In the genomic region with DNA sequence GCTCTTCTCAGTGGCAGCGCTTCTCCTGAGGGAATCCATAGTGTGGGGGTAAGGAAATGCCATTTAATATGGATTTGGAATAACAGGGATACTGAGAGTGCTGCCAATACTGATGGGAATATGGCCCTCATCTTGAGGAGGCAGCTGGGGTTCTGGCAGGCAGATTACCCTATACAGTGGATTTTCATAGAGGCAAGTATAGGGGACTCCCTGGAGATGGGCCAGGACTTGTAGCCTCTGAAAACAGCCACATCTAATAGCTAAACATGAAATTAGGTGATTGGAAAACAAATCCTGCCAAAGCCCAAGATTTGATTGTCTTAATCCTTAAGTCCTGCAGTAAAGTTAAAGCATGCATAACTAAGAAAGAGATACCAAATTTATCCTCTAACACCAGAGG, we compare ENCODE assay signal across 21 cellular contexts. TPM values are rescaled to one million over a fixed set of nuclear protein-coding genes. Genes with fewer than 3 reads are reported as not detected.
"Had no signal": no experiment of that assay in that cellular context is flagged by ENCODE, and none has a peak within 500 bp of the region (broad histone marks: within the 10 kb centered on the region; RNA-seq: fewer than 3 reads in every experiment).

No MANE protein-coding gene starts in this region.

- ATAC-seq: foreskin keratinocyte; gastroesophageal sphincter; heart left ventricle; left colon; left lobe of liver; left ventricle myocardium superior; lower lobe of right lung; naive thymus-derived CD4-positive, alpha-beta T cell had no signal

- H3K4me1 Mint-ChIP-seq: immature natural killer cell, memory B cell had no signal

- H3K4me3 Mint-ChIP-seq: immature natural killer cell, memory B cell had no signal

- DNase-seq: dermis blood vessel endothelial cell; dorsolateral prefrontal cortex; effector CD4-positive, alpha-beta T cell; effector memory CD4-positive, alpha-beta T cell; foreskin keratinocyte; heart left ventricle; hypothalamus; immature natural killer cell; islet precursor cell; kidney; kidney glomerular epithelial cell; left colon; left ventricle myocardium superior; lower lobe of right lung; midbrain; naive thymus-derived CD4-positive, alpha-beta T cell had no signal

- H3K36me3 Mint-ChIP-seq: immature natural killer cell had no signal

- H3K27ac Mint-ChIP-seq: immature natural killer cell, memory B cell had no signal

- H3K9me3 Mint-ChIP-seq: immature natural killer cell had no signal

RNA-seq across cellular contexts. Expression of a gene that starts 59.3 kb away (rescaled TPM):
- total RNA-seq: epithelial cell of proximal tubule, foreskin keratinocyte, mononuclear cell had no signal
